8 cellular contexts compared by ENCODE assay signal in genomic region chr12:24902521-24903304, GRCh38. TPM values are rescaled to one million over a fixed set of nuclear protein-coding genes. Genes with fewer than 3 reads are reported as not detected.
DNase-seq lines count a peak whose midpoint lies in the region; ATAC-seq and TF ChIP-seq lines count a peak whose summit lies in the region.

No MANE protein-coding gene starts in this region.

- no peaks in the 10 kb centered on the region for H3F3A ChIP-seq in PC-9 (ENCODE audit: insufficient read depth, low read depth)

- peaks cover 19 to 21% of the 10 kb centered on the region in 2 donors for H3K27me3 Mint-ChIP-seq in T-cell

- H3K9me3 Mint-ChIP-seq in T-cell: no peaks in the 10 kb centered on the region

- H3K27ac ChIP-seq in PC-9: no peak overlapping the region

- no peaks in the 10 kb centered on the region for H3K9me2 ChIP-seq in PC-9 (ENCODE audit: insufficient read depth)

- H3K4me2 ChIP-seq in PC-9: no peak overlapping the region

- DNase-seq in AG20443 (ENCODE audit: low spot score) (peak; percentile 62), T-cell (peak in 2 of 34 experiments; percentile 0 to 7), epithelial cell of esophagus (ENCODE audit: low read depth) (peak; percentile 43), midbrain (lab: John Stamatoyannopoulos, UW) (peak; percentile 63), superior temporal gyrus (ENCODE audit: extremely low spot score) (peak; percentile 49), KG1 (lab: John Stamatoyannopoulos, UW) (no peak), PC-9 (no peak)

- no peaks in the 10 kb centered on the region for H3K79me2 ChIP-seq in PC-9 (ENCODE audit: low read depth)

- H3K36me3 ChIP-seq in PC-9 (ENCODE audit: low read depth): no peaks in the 10 kb centered on the region

- CTCF ChIA-PET in T-cell (lab: Charles Lee) (no interaction called here), PC-9 (lab: Charles Lee) (no interaction called here)

- no peaks in the 10 kb centered on the region for H3K36me3 Mint-ChIP-seq in T-cell

- no TSS peak for BruUV-seq in PC-9 (replicated peaks; lab: Mats Ljungman, UMichigan)

- ATAC-seq in GM19468 (IDR thresholded peaks at IDR 0.05; ENCODE audit: extremely low read depth, unreplicated experiment): peak; percentile 34
- peak in 3 of 4 experiments; percentile 17 to 48 (median 19) for ATAC-seq in T-cell (replicated peaks in 1 of 4)

- POLR2A ChIA-PET in T-cell (lab: Charles Lee) (no interaction called here), PC-9 (lab: Charles Lee; ENCODE audit: unreplicated experiment) (no interaction called here)

- no peak overlapping the region for H2AFZ ChIP-seq in PC-9

- H3K9me3 ChIP-seq in PC-9 (ENCODE audit: insufficient read depth, low read depth): no peaks in the 10 kb centered on the region

- H3K4me1 ChIP-seq in PC-9 (replicated peaks; ENCODE audit: insufficient read depth): peaks cover 3% of the 10 kb centered on the region; the same call in 1 of the 2 replicates

- peak overlapping the region; percentile 58 for H3K4me3 ChIP-seq in epithelial cell of esophagus (ENCODE audit: low read length)
- H3K4me3 ChIP-seq in PC-9: no peak overlapping the region

- H3K4me1 Mint-ChIP-seq in T-cell: peaks cover 21 to 26% (median 23%) of the 10 kb centered on the region in 3 donors

- H4K20me1 ChIP-seq in PC-9 (ENCODE audit: insufficient read depth): no peaks in the 10 kb centered on the region

- TF ChIP-seq CTCF in epithelial cell of esophagus (IDR thresholded peaks at IDR 0.05; ENCODE audit: insufficient read depth, low read depth, low read length, missing control alignments) (no peak), PC-9 (conservative IDR thresholded peaks at IDR 0.05) (no peak)

- H3K27ac Mint-ChIP-seq in T-cell: peak overlapping the region in 1 of 2 donors; percentile 55

- H3K27me3 ChIP-seq in PC-9 (ENCODE audit: insufficient read depth, low read depth): no peaks in the 10 kb centered on the region

- H3K4me3 Mint-ChIP-seq in T-cell: peak overlapping the region; percentile 77 to 85 (median 77)

- intact Hi-C loops in PC-9 (cut with micrococcal nuclease; ENCODE audit: unreplicated experiment): no loop called here

RNA-seq across cellular contexts. Expression of gene BCAT1, which starts 46.2 kb away (rescaled TPM):
- total RNA-seq in T-cell (1 to 10 TPM; 1.2 to 4.2 (median 3.2) TPM), PC-9 (2021) (75.4 and 78.6 TPM in 2 replicates)

Comparison
In these comparisons a context has a peak if more than half of its experiments do, and no peak if none do; other contexts are left out.
1. DNase-seq: peak in AG20443 (single experiment), epithelial cell of esophagus (single experiment), midbrain (single experiment) and superior temporal gyrus (single experiment); none in KG1 (single experiment) and PC-9 (0 of 2).
2. RNA of gene BCAT1, which starts 46.2 kb away (total RNA-seq): 75.4 to 78.6 TPM in PC-9; 1.2 to 4.2 TPM in T-cell; every median in the first group is over 10 times any median in the second.